ENCODE assay signal across 8 cellular contexts in genomic region chr7:74173491-74173865, GRCh38. TPM values are rescaled to one million over a fixed set of nuclear protein-coding genes. Genes with fewer than 3 reads are reported as not detected.
DNase-seq lines count a peak whose midpoint lies in the region; ATAC-seq and TF ChIP-seq lines count a peak whose summit lies in the region.

No MANE protein-coding gene starts in this region.

- H3K9me3 Mint-ChIP-seq in activated T-cell treated with anti-CD3 and anti-CD28 coated beads, Interleukin-2, amount 50 U/mL, for 4 hours, result no peaks in the 10 kb centered on the region

- TF ChIP-seq CTCF in fibroblast of the aortic adventitia (IDR thresholded peaks at IDR 0.05; ENCODE audit: insufficient read depth, low read length), result no peak

- H3K27ac ChIP-seq in SJSA1, result peak overlapping the region; percentile 90
- peak overlapping the region; percentile 97 for H3K27ac ChIP-seq in skeletal muscle tissue (ENCODE audit: low read depth, low read length)

- H3K4me1 ChIP-seq in SJSA1 (replicated peaks) (peaks cover 32% of the 10 kb centered on the region), skeletal muscle tissue (ENCODE audit: control insufficient read depth in 3 of 3, insufficient read depth in 3 of 3, low read length in 3 of 3) (peaks cover 28 to 43% (median 39%) of the 10 kb centered on the region in 3 donors)

- peak overlapping the region; percentile 90 for H3K4me3 Mint-ChIP-seq in activated T-cell treated with anti-CD3 and anti-CD28 coated beads, Interleukin-2, amount 50 U/mL, for 4 hours

- H3K9me3 ChIP-seq in SJSA1 (replicated peaks) (no peaks in the 10 kb centered on the region), skeletal muscle tissue (ENCODE audit: control insufficient read depth in 3 of 3, low read length in 3 of 3) (no peaks in the 10 kb centered on the region)

- H3K9ac ChIP-seq in skeletal muscle tissue (ENCODE audit: low read depth in 1 of 3, low read length in 3 of 3), result peak overlapping the region; percentile 93 to 99 (median 95)

- H3K27me3 ChIP-seq in SJSA1 (replicated peaks) (no peaks in the 10 kb centered on the region), skeletal muscle tissue (ENCODE audit: control insufficient read depth in 3 of 3, insufficient read depth in 3 of 3, low read length in 3 of 3) (no peaks in the 10 kb centered on the region)

- no peak for DNase-seq in activated T-cell treated with anti-CD3 and anti-CD28 coated beads, Interleukin-2, amount 50 U/mL, for 4 hours
- no peak for DNase-seq in activated T-cell treated with anti-CD3 and anti-CD28 coated beads, Interleukin-2, amount 50 U/mL, for 1 hour
- no peak for DNase-seq in SJSA1 (ENCODE audit: low read depth in 1 of 2, low spot score in 2 of 2)
- no peak for DNase-seq in fibroblast of the aortic adventitia (ENCODE audit: low read depth)
- DNase-seq in posterior cingulate gyrus, result no peak
- DNase-seq in hippocampal formation (lab: John Stamatoyannopoulos, UW), result no peak

- peaks cover 36% of the 10 kb centered on the region for H3K36me3 ChIP-seq in SJSA1
- peaks cover 0 to 4% (median 3%) of the 10 kb centered on the region in 3 donors for H3K36me3 ChIP-seq in skeletal muscle tissue (ENCODE audit: control insufficient read depth in 3 of 3, insufficient read depth in 3 of 3, low read length in 3 of 3)

- peaks cover 14% of the 10 kb centered on the region for H3K36me3 Mint-ChIP-seq in activated T-cell treated with anti-CD3 and anti-CD28 coated beads, Interleukin-2, amount 50 U/mL, for 4 hours (ENCODE audit: insufficient read depth)

- H3K4me3 ChIP-seq in SJSA1 (peak overlapping the region; percentile 97), fibroblast of the aortic adventitia (ENCODE audit: low read depth, low read length) (peak overlapping the region; percentile 75), skeletal muscle tissue (ENCODE audit: low read length in 3 of 3) (peak overlapping the region; percentile 74 to 94 (median 78))

- peak in 1 of 2 donors; percentile 3 for ATAC-seq in activated T-cell treated with anti-CD3 and anti-CD28 coated beads, Interleukin-2, amount 50 U/mL, for 4 hours
- ATAC-seq in HG02763 (IDR thresholded peaks at IDR 0.05; ENCODE audit: unreplicated experiment), result no peak

- intact Hi-C loops in posterior cingulate gyrus (cut with DNase I), result loop anchor here (10.0 kb wide), 1 partner anchor 109 kb away; no protein-coding TSS in a partner anchor

- no peaks in the 10 kb centered on the region for H3K27me3 Mint-ChIP-seq in activated T-cell treated with anti-CD3 and anti-CD28 coated beads, Interleukin-2, amount 50 U/mL, for 4 hours (ENCODE audit: low read depth)

- peaks cover 37% of the 10 kb centered on the region for H3K4me1 Mint-ChIP-seq in activated T-cell treated with anti-CD3 and anti-CD28 coated beads, Interleukin-2, amount 50 U/mL, for 4 hours (ENCODE audit: low read depth)

RNA-seq across cellular contexts. Expression of gene EIF4H, which starts 0.7 kb away (rescaled TPM):
- 100 to 1,000 TPM; 427 to 433 (median 433) TPM for total RNA-seq in activated T-cell treated with anti-CD3 and anti-CD28 coated beads, Interleukin-2, amount 50 U/mL, for 4 hours
- total RNA-seq in SJSA1 (2014; rRNA removed; shearing (Covaris generic)), result 246 and 313 TPM in 2 replicates
- 198 and 225 TPM in 2 replicates for total RNA-seq in fibroblast of the aortic adventitia (ENCODE audit: low replicate concordance)
- 188 TPM for total RNA-seq in skeletal muscle tissue

RNA-seq across cellular contexts. Expression of gene LAT2, which starts 36.3 kb away (rescaled TPM):
- 10 to 100 TPM in 1 of 3 donors, 1 to 10 TPM in 2; 2.5 to 12.5 (median 5.9) TPM for total RNA-seq in activated T-cell treated with anti-CD3 and anti-CD28 coated beads, Interleukin-2, amount 50 U/mL, for 4 hours
- 0.92 TPM in 1 of 2 replicates, not detected in the other for total RNA-seq in SJSA1 (2014; rRNA removed; shearing (Covaris generic))
- total RNA-seq in fibroblast of the aortic adventitia (ENCODE audit: low replicate concordance) (0.18 TPM in 1 of 2 replicates, not detected in the other), skeletal muscle tissue (5.2 TPM)
